In genomic region chr4:118344801-118345200, GRCh38 we compare ENCODE assay signal across 18 cellular contexts. TPM values are rescaled to one million over a fixed set of nuclear protein-coding genes. Genes with fewer than 3 reads are reported as not detected.
"Had no signal": no experiment of that assay in that cellular context is flagged by ENCODE, and none has a peak within 500 bp of the region (broad histone marks: within the 10 kb centered on the region; RNA-seq: fewer than 3 reads in every experiment).

No MANE protein-coding gene starts in this region.

- ATAC-seq: activated naive CD4-positive, alpha-beta T cell treated with anti-CD3 and anti-CD28 coated beads, Interleukin-2, amount 50 U/mL, for 72 hours; body of pancreas; foreskin keratinocyte; heart left ventricle; left lobe of liver had no signal

- DNase-seq: activated effector memory CD4-positive, alpha-beta T cell treated with Interleukin-2 at 50 U/mL for 16 hours; activated T-cell treated with anti-CD3 and anti-CD28 coated beads, Interleukin-2, amount 50 U/mL, for 24 hours; amniotic stem cell; body of pancreas; endodermal cell; foreskin keratinocyte; heart left ventricle; mesenchymal stem cell; nephron progenitor cell; sigmoid colon; stimulated activated CD4-positive, alpha-beta T cell treated with anti-CD3 and anti-CD28 coated beads, Interleukin-12 subunit alpha, Interleukin-12 subunit beta, amount 100 ng/mL, for 4 hours; stimulated activated CD4-positive, alpha-beta T cell treated with anti-CD3 and anti-CD28 coated beads, Interleukin-2, amount 100 ng/mL, for 48 hours; stimulated activated naive CD4-positive, alpha-beta T cell treated with Interleukin-2 at 50 U/mL for 16 hours; upper lobe of left lung had no signal

- H3K36me3 ChIP-seq: esophagus muscularis mucosa, heart left ventricle, sigmoid colon, upper lobe of left lung had no signal

- H3K27ac ChIP-seq: body of pancreas, esophagus muscularis mucosa, heart left ventricle, sigmoid colon, upper lobe of left lung had no signal

- H3K4me3 ChIP-seq: body of pancreas, esophagus muscularis mucosa, heart left ventricle, sigmoid colon, upper lobe of left lung had no signal

- H3K9me3 ChIP-seq: body of pancreas, esophagus muscularis mucosa, heart left ventricle, sigmoid colon, upper lobe of left lung had no signal

- H3K27me3 ChIP-seq: body of pancreas, foreskin keratinocyte, upper lobe of left lung had no signal

- H3K4me1 ChIP-seq: esophagus muscularis mucosa, heart left ventricle, sigmoid colon, upper lobe of left lung had no signal

RNA-seq across cellular contexts. Expression of gene PRSS12, which starts 8.0 kb away (rescaled TPM):
- total RNA-seq: T-helper 2 cell treated with Interferon-gamma antibody and Interleukin-4, amounts not matched to agents 100 ng/mL and 5 ng/mL, for 36 hours had no signal
